In genomic region chr6:31958412-31958740, GRCh38 we compare ENCODE assay signal across 2 cellular contexts.
TF ChIP-seq lines count a peak whose summit lies in the region.

No MANE protein-coding gene starts in this region.

TF ChIP-seq in WTC11, 78 proteins besides CTCF, POLR2A, EP300 and RAD21:
- TF ChIP-seq ZNF219 (CRISPR knock-in tag; IDR thresholded peaks at IDR 0.05; ENCODE audit: borderline replicate concordance), result no peak
- TF ChIP-seq FOXP1 (CRISPR knock-in tag; IDR thresholded peaks at IDR 0.05; ENCODE audit: borderline replicate concordance), result peak; percentile 73; the same call in 1 of the 2 replicates
- no peak for TF ChIP-seq CREM (CRISPR knock-in tag; IDR thresholded peaks at IDR 0.05)
- 0 out of 2 replicates have a peak, but pooled peaks have one; percentile 31 for TF ChIP-seq E2F4 (CRISPR knock-in tag; IDR thresholded peaks at IDR 0.05; ENCODE audit: borderline replicate concordance, low read depth)

TF ChIP-seq in HepG2, 621 proteins besides CTCF, POLR2A, EP300 and RAD21 (continues in another document):
- TF ChIP-seq ZNF737 (CRISPR knock-in tag; IDR thresholded peaks at IDR 0.05; ENCODE audit: borderline replicate concordance), result 0 out of 2 replicates have a peak, but pooled peaks have one; percentile 71
- peak; percentile 60; the same call in 1 of the 2 replicates for TF ChIP-seq ZNF703 (CRISPR knock-in tag; IDR thresholded peaks at IDR 0.05; ENCODE audit: borderline replicate concordance)
- TF ChIP-seq BCL3 (CRISPR knock-in tag; IDR thresholded peaks at IDR 0.05), result 0 out of 2 replicates have a peak, but pooled peaks have one; percentile 12
- TF ChIP-seq SMAD1 (CRISPR knock-in tag; IDR thresholded peaks at IDR 0.05; ENCODE audit: borderline replicate concordance, low read depth), result 0 out of 2 replicates have a peak, but pooled peaks have one; percentile 16
- peak; percentile 83; the same call in 1 of the 2 replicates for TF ChIP-seq ZBTB39 (CRISPR knock-in tag; IDR thresholded peaks at IDR 0.05)
- TF ChIP-seq PATZ1 (CRISPR knock-in tag; IDR thresholded peaks at IDR 0.05), result no peak
- no peak for TF ChIP-seq ZFP41 (CRISPR knock-in tag; IDR thresholded peaks at IDR 0.05; ENCODE audit: borderline replicate concordance)
- TF ChIP-seq ZBTB8A (CRISPR knock-in tag; IDR thresholded peaks at IDR 0.05; ENCODE audit: borderline replicate concordance, low read depth), result 0 out of 2 replicates have a peak, but pooled peaks have one; percentile 17
- TF ChIP-seq ZBTB4 (CRISPR knock-in tag; IDR thresholded peaks at IDR 0.05; ENCODE audit: borderline replicate concordance), result 0 out of 2 replicates have a peak, but pooled peaks have one; percentile 16
- TF ChIP-seq IRF1 (CRISPR knock-in tag; IDR thresholded peaks at IDR 0.05; ENCODE audit: low read depth), result 0 out of 2 replicates have a peak, but pooled peaks have one; percentile 35
- peak; percentile 47; the same call in 1 of the 2 replicates for TF ChIP-seq NR1H2 (CRISPR knock-in tag; IDR thresholded peaks at IDR 0.05; ENCODE audit: borderline replicate concordance, low read depth)
- peak; percentile 7 for TF ChIP-seq ZNF407 (CRISPR knock-in tag; IDR thresholded peaks at IDR 0.05; ENCODE audit: not compliant biosample characterization)
- TF ChIP-seq ZNF724P (CRISPR knock-in tag; IDR thresholded peaks at IDR 0.05; ENCODE audit: borderline replicate concordance), result 0 out of 2 replicates have a peak, but pooled peaks have one; percentile 44
- TF ChIP-seq MAZ (IDR thresholded peaks at IDR 0.05; ENCODE audit: borderline replicate concordance, low read depth, low read length), result no peak
- TF ChIP-seq MAZ (CRISPR knock-in tag; IDR thresholded peaks at IDR 0.05; ENCODE audit: low read depth), result no peak
- TF ChIP-seq ZNF512 (CRISPR knock-in tag; IDR thresholded peaks at IDR 0.05), result peak; percentile 53; the same call in 1 of the 2 replicates
- 0 out of 2 replicates have a peak, but pooled peaks have one; percentile 63 for TF ChIP-seq ZNF607 (CRISPR knock-in tag; IDR thresholded peaks at IDR 0.05; ENCODE audit: borderline replicate concordance)
- TF ChIP-seq ZNF253 (CRISPR knock-in tag; IDR thresholded peaks at IDR 0.05; ENCODE audit: borderline replicate concordance), result 0 out of 2 replicates have a peak, but pooled peaks have one; percentile 17
- no peak for TF ChIP-seq ZNF362 (CRISPR knock-in tag; IDR thresholded peaks at IDR 0.05; ENCODE audit: borderline replicate concordance)
- TF ChIP-seq ZBTB3 (CRISPR knock-in tag; IDR thresholded peaks at IDR 0.05; ENCODE audit: borderline replicate concordance, low read depth), result no peak
- TF ChIP-seq ZNF879 (CRISPR knock-in tag; IDR thresholded peaks at IDR 0.05), result peak; percentile 18; the same call in 1 of the 2 replicates
- TF ChIP-seq ZSCAN31 (CRISPR knock-in tag; IDR thresholded peaks at IDR 0.05; ENCODE audit: low read depth), result no peak
- 0 out of 2 replicates have a peak, but pooled peaks have one; percentile 47 for TF ChIP-seq HIC2 (CRISPR knock-in tag; IDR thresholded peaks at IDR 0.05; ENCODE audit: low read depth)
- peak; percentile 72; the same call in 1 of the 2 replicates for TF ChIP-seq ZNF839 (CRISPR knock-in tag; IDR thresholded peaks at IDR 0.05; ENCODE audit: borderline replicate concordance)
- TF ChIP-seq ZNF768 (CRISPR knock-in tag; IDR thresholded peaks at IDR 0.05), result no peak
